In genomic region chrX:57909595-57910286, GRCh38 we compare ENCODE assay signal across 8 cellular contexts. TPM values are rescaled to one million over a fixed set of nuclear protein-coding genes. Genes with fewer than 3 reads are reported as not detected.
DNase-seq lines count a peak whose midpoint lies in the region; ATAC-seq and TF ChIP-seq lines count a peak whose summit lies in the region.
"Not testable (repeated sequence)": the region's sequence is repeated elsewhere in the genome, so short reads cannot be mapped to it uniquely, and the experiment has no call there.

No MANE protein-coding gene starts in this region.

- H4K20me1 ChIP-seq in Karpas-422 (ENCODE audit: insufficient read depth, low read depth, low read length): not testable (repeated sequence)

- peaks cover 11% of the 10 kb centered on the region for H3K4me1 Mint-ChIP-seq in MCF 10A (ENCODE audit: insufficient read depth, unreplicated experiment)

- not testable (repeated sequence) for H2AFZ ChIP-seq in Karpas-422 (ENCODE audit: low read length)

- not testable (repeated sequence) for H3K9me3 Mint-ChIP-seq in MCF 10A (ENCODE audit: unreplicated experiment)

- H3K4me3 ChIP-seq in AG04450 (ENCODE audit: low read depth, low read length) (peak overlapping the region; percentile 51), Karpas-422 (ENCODE audit: low read length) (peak overlapping the region; percentile 67; the same call in 1 of the 2 replicates), WERI-Rb-1 (ENCODE audit: low read depth, low read length) (peak overlapping the region; percentile 23; the same call in 1 of the 2 replicates), right atrium auricular region (peak overlapping the region; percentile 47 to 55)

- peak overlapping the region; percentile 47 for H3K4me2 ChIP-seq in Karpas-422 (ENCODE audit: low read depth, low read length, poor library complexity, severe bottlenecking)

- not testable (repeated sequence) for H3K9me3 ChIP-seq in AG04450 (ENCODE audit: control insufficient read depth, insufficient read depth, low read length); Karpas-422 (ENCODE audit: low read length); WERI-Rb-1 (ENCODE audit: severe bottlenecking); right atrium auricular region

- H3K4me3 Mint-ChIP-seq in MCF 10A (ENCODE audit: unreplicated experiment): peak overlapping the region; percentile 71

- H3K4me1 ChIP-seq in Karpas-422 (ENCODE audit: low read length) (peaks cover 26% of the 10 kb centered on the region), right atrium auricular region (peaks cover 0 to 26% of the 10 kb centered on the region in 2 donors)

- intact Hi-C loops in MCF 10A (cut with micrococcal nuclease): not testable (repeated sequence)

- DNase-seq in AG04450 (ENCODE audit: low read depth, low spot score); Karpas-422; right atrium auricular region (ENCODE audit: low spot score): not testable (repeated sequence)
- DNase-seq in WERI-Rb-1 (peak; percentile 17), MCF 10A (ENCODE audit: unreplicated experiment) (peak; percentile 32), retina (peak; percentile 76)

- not testable (repeated sequence) for H3K36me3 Mint-ChIP-seq in MCF 10A (ENCODE audit: insufficient read depth, unreplicated experiment)

- not testable (repeated sequence) for TF ChIP-seq CTCF in AG04450 (IDR thresholded peaks at IDR 0.05; ENCODE audit: low read depth, low read length); WERI-Rb-1 (IDR thresholded peaks at IDR 0.05; ENCODE audit: low read depth, low read length); MCF 10A (IDR thresholded peaks at IDR 0.05; ENCODE audit: unreplicated experiment); right atrium auricular region (IDR thresholded peaks at IDR 0.05)

- not testable (repeated sequence) for H3K9me2 ChIP-seq in Karpas-422 (replicated peaks; ENCODE audit: insufficient read depth, low read length)

- POLR2A ChIA-PET in AG04450 (lab: Yijun Ruan, JAX): not testable (repeated sequence)
- POLR2A ChIA-PET in MCF 10A (lab: Yijun Ruan, JAX): interaction anchor here (1.1 to 1.2 kb wide), 2 partner anchors 9 to 10 kb away, joined by 3 to 5 read pairs; no protein-coding TSS in a partner anchor

- peaks cover 44% of the 10 kb centered on the region for H3K27me3 Mint-ChIP-seq in MCF 10A (ENCODE audit: insufficient read depth, unreplicated experiment)

- H3K27ac ChIP-seq in AG04450 (ENCODE audit: low read depth, low read length); WERI-Rb-1: not testable (repeated sequence)
- H3K27ac ChIP-seq in Karpas-422 (ENCODE audit: low read length) (0 out of 2 replicates have a peak overlapping the region, but pooled peaks have one; percentile 26), right atrium auricular region (peak overlapping the region; percentile 87 to 91)

- peak; percentile 67 for ATAC-seq in GM18873 (IDR thresholded peaks at IDR 0.05; ENCODE audit: low FRiP score, unreplicated experiment)
- peak; percentile 87 for ATAC-seq in HG02759 (IDR thresholded peaks at IDR 0.05; ENCODE audit: unreplicated experiment)

- H3K36me3 ChIP-seq in Karpas-422 (ENCODE audit: insufficient read depth, low read length); WERI-Rb-1; right atrium auricular region: not testable (repeated sequence)

- H3K27ac Mint-ChIP-seq in MCF 10A (ENCODE audit: low read depth, unreplicated experiment): not testable (repeated sequence)

- not testable (repeated sequence) for BruUV-seq in MCF 10A (replicated peaks; lab: Mats Ljungman, UMichigan)

- peaks cover 33% of the 10 kb centered on the region for H3K79me2 ChIP-seq in Karpas-422 (ENCODE audit: low read length)

- CTCF ChIA-PET in AG04450 (lab: Charles Lee): not testable (repeated sequence)
- CTCF ChIA-PET in MCF 10A (lab: Yijun Ruan, JAX): interaction anchor here (0.7 kb wide), 1 partner anchor 343 kb away, joined by 3 read pairs; no protein-coding TSS in a partner anchor

- not testable (repeated sequence) for H3K27me3 ChIP-seq in AG04450 (ENCODE audit: control insufficient read depth, insufficient read depth, low read length); Karpas-422 (ENCODE audit: low read length); right atrium auricular region
- H3K27me3 ChIP-seq in WERI-Rb-1 (ENCODE audit: insufficient read depth, low read depth, severe bottlenecking): peaks cover 11% of the 10 kb centered on the region

- peak overlapping the region; percentile 67 for H3K9ac ChIP-seq in Karpas-422 (ENCODE audit: low read length)

RNA-seq across cellular contexts. Expression of gene ZXDA, which starts 0.5 kb away (rescaled TPM):
- 1.8 and 2.0 TPM in 2 replicates for polyA plus RNA-seq in AG04450 (2011; rRNA removed)
- polyA minus RNA-seq in AG04450 (2011; rRNA and poly(A)+ RNA removed): 6.9 TPM in 2 replicates
- 6.3 and 10.6 TPM in 2 replicates for total RNA-seq in Karpas-422 (2014; rRNA removed; shearing (Covaris generic); ENCODE audit: low replicate concordance)
- total RNA-seq in MCF 10A (2022): 4.9 and 6.4 TPM in 2 replicates
- total RNA-seq in right atrium auricular region: 1 to 10 TPM; 5.1 to 5.3 TPM
